ENCODE assay signal across 2 cellular contexts in genomic region chr17:16406742-16407674, GRCh38.
TF ChIP-seq lines count a peak whose summit lies in the region.

No MANE protein-coding gene starts in this region.

TF ChIP-seq in A549, 52 proteins besides CTCF, POLR2A, EP300 and RAD21 (continued from another document):
- TF ChIP-seq REST (IDR thresholded peaks at IDR 0.05) (peak; percentile 33; the same call in 1 of the 2 replicates), CHD4 (IDR thresholded peaks at IDR 0.05; ENCODE audit: borderline replicate concordance) (no peak), PHF8 (IDR thresholded peaks at IDR 0.05; ENCODE audit: borderline replicate concordance, low read depth) (0 out of 2 replicates have a peak, but pooled peaks have one; percentile 23), HDAC2 (IDR thresholded peaks at IDR 0.05) (peak; percentile 73; the same call in 1 of the 2 replicates)

TF ChIP-seq in WTC11, 78 proteins besides CTCF, POLR2A, EP300 and RAD21 (continued from another document and continues in another):
- TF ChIP-seq FOXP4 (CRISPR knock-in tag; IDR thresholded peaks at IDR 0.05): no peak
- TF ChIP-seq ZNF219 (CRISPR knock-in tag; IDR thresholded peaks at IDR 0.05; ENCODE audit: borderline replicate concordance): no peak
- no peak; the same call in 1 of the 2 replicates for TF ChIP-seq ZBTB21 (CRISPR knock-in tag; IDR thresholded peaks at IDR 0.05; ENCODE audit: borderline replicate concordance)
- 0 out of 2 replicates have a peak, but pooled peaks have one; percentile 36 for TF ChIP-seq USF1 (CRISPR knock-in tag; IDR thresholded peaks at IDR 0.05)
- no peak for TF ChIP-seq ZNF671 (CRISPR knock-in tag; IDR thresholded peaks at IDR 0.05)
- TF ChIP-seq ZMAT4 (CRISPR knock-in tag; IDR thresholded peaks at IDR 0.05): no peak
- no peak for TF ChIP-seq SMAD3 (CRISPR knock-in tag; IDR thresholded peaks at IDR 0.05; ENCODE audit: borderline replicate concordance)
- TF ChIP-seq FOXJ3 (CRISPR knock-in tag; IDR thresholded peaks at IDR 0.05; ENCODE audit: borderline replicate concordance): no peak
- no peak for TF ChIP-seq JAZF1 (CRISPR knock-in tag; IDR thresholded peaks at IDR 0.05)
- TF ChIP-seq ATF2 (CRISPR knock-in tag; IDR thresholded peaks at IDR 0.05; ENCODE audit: borderline replicate concordance, low read depth): no peak
- no peak for TF ChIP-seq AR (CRISPR knock-in tag; IDR thresholded peaks at IDR 0.05)
- TF ChIP-seq NR3C1 (CRISPR knock-in tag; conservative IDR thresholded peaks at IDR 0.05; ENCODE audit: low read depth): no peak
- no peak for TF ChIP-seq PREB (CRISPR knock-in tag; IDR thresholded peaks at IDR 0.05; ENCODE audit: borderline replicate concordance)
- TF ChIP-seq HMGA2 (CRISPR knock-in tag; IDR thresholded peaks at IDR 0.05): no peak
- no peak for TF ChIP-seq ELF4 (CRISPR knock-in tag; IDR thresholded peaks at IDR 0.05; ENCODE audit: low read depth)
- no peak for TF ChIP-seq TEAD4 (CRISPR knock-in tag; IDR thresholded peaks at IDR 0.05)
- TF ChIP-seq GRHL2 (CRISPR knock-in tag; IDR thresholded peaks at IDR 0.05; ENCODE audit: insufficient replicate concordance, severe bottlenecking): no peak
- TF ChIP-seq ZNF512 (CRISPR knock-in tag; IDR thresholded peaks at IDR 0.05; ENCODE audit: borderline replicate concordance): no peak
- TF ChIP-seq ARID4B (CRISPR knock-in tag; IDR thresholded peaks at IDR 0.05; ENCODE audit: borderline replicate concordance): no peak
- TF ChIP-seq SP1 (CRISPR knock-in tag; conservative IDR thresholded peaks at IDR 0.05): peak; percentile 62; the same call in 1 of the 2 replicates
- TF ChIP-seq ESRRA (CRISPR knock-in tag; IDR thresholded peaks at IDR 0.05; ENCODE audit: borderline replicate concordance): no peak
- no peak for TF ChIP-seq STAT6 (CRISPR knock-in tag; conservative IDR thresholded peaks at IDR 0.05; ENCODE audit: low read depth)
- no peak for TF ChIP-seq ERG (CRISPR knock-in tag; IDR thresholded peaks at IDR 0.05)
- no peak for TF ChIP-seq NR2C2 (CRISPR knock-in tag; IDR thresholded peaks at IDR 0.05)
- TF ChIP-seq ZBTB43 (CRISPR knock-in tag; IDR thresholded peaks at IDR 0.05): no peak
- TF ChIP-seq FOXP1 (CRISPR knock-in tag; IDR thresholded peaks at IDR 0.05; ENCODE audit: borderline replicate concordance): no peak; the same call in 1 of the 2 replicates
- TF ChIP-seq ZNF425 (CRISPR knock-in tag; conservative IDR thresholded peaks at IDR 0.05): no peak
